34 cellular contexts compared by ENCODE assay signal in the genomic region with DNA sequence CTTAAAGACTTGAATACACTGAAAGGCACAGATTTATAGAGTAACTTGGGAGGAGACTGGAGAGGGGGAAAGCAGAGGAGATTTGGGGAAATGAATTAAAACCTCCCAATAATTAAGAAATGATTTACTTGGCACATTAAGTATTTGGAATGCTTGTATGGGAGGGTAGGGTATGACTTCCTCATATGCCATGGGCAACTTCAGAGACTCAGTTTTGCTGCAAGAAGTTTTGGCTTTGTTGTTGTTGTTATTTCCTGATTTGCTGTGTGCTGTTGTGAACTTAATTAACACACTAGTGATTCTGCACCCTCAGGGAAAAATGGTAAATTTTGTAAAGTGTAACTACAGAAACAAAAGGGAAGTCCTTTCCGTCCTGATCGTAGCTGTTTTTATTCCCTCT.
"Had no signal": no experiment of that assay in that cellular context is flagged by ENCODE, and none has a peak within 500 bp of the region (broad histone marks: within the 10 kb centered on the region; RNA-seq: fewer than 3 reads in every experiment).

No MANE protein-coding gene starts in this region.

- H3K36me3 Mint-ChIP-seq: activated CD4-positive, alpha-beta memory T cell treated with anti-CD3 and anti-CD28 coated beads for 36 hours; activated naive CD8-positive, alpha-beta T cell treated with anti-CD3 and anti-CD28 coated beads for 36 hours had no signal

- ATAC-seq: activated T-cell treated with anti-CD3 and anti-CD28 coated beads, Interleukin-2, amount 50 U/mL, for 4 hours; Right ventricle myocardium inferior had no signal

- H3K9me3 ChIP-seq: ascending aorta had no signal

- H3K4me3 Mint-ChIP-seq: activated B cell treated with CpG ODN at 0.5 μM for 24 hours; activated CD4-positive, alpha-beta memory T cell treated with anti-CD3 and anti-CD28 coated beads for 36 hours; activated naive CD8-positive, alpha-beta T cell treated with anti-CD3 and anti-CD28 coated beads for 36 hours; activated T-cell treated with anti-CD3 and anti-CD28 coated beads, Interleukin-2, amount 50 U/mL, for 4 hours; activated T-helper 1 cell treated with anti-CD3 and anti-CD28 coated beads, Interleukin-12 subunit alpha, Interleukin-12 subunit beta, Interleukin-2, Interleukin-4 antibody, amounts not matched to agents 30 ng/mL and 10 ng/mL and 1 ng/mL, durations not matched to agents 14 hours and 24 hours and 36 hours had no signal

- H3K4me1 Mint-ChIP-seq: activated naive CD8-positive, alpha-beta T cell treated with anti-CD3 and anti-CD28 coated beads for 36 hours had no signal

- H3K9me3 Mint-ChIP-seq: activated B cell treated with CpG ODN at 0.5 μM for 24 hours; activated CD4-positive, alpha-beta memory T cell treated with anti-CD3 and anti-CD28 coated beads for 36 hours; activated naive CD8-positive, alpha-beta T cell treated with anti-CD3 and anti-CD28 coated beads for 36 hours; activated T-cell treated with anti-CD3 and anti-CD28 coated beads, Interleukin-2, amount 50 U/mL, for 4 hours; activated T-helper 1 cell treated with anti-CD3 and anti-CD28 coated beads, Interleukin-12 subunit alpha, Interleukin-12 subunit beta, Interleukin-2, Interleukin-4 antibody, amounts not matched to agents 30 ng/mL and 10 ng/mL and 1 ng/mL, durations not matched to agents 14 hours and 24 hours and 36 hours had no signal

- H3K27me3 ChIP-seq: ascending aorta, cardiac muscle cell had no signal

- H3K4me3 ChIP-seq: ascending aorta, cardiac muscle cell, PC-9 had no signal

- DNase-seq: activated B cell treated with CpG ODN at 0.5 μM for 24 hours; activated CD4-positive, alpha-beta memory T cell treated with anti-CD3 and anti-CD28 coated beads for 36 hours; activated CD4-positive, alpha-beta T cell treated with anti-CD3 and anti-CD28 coated beads for 4 hours; activated CD4-positive, alpha-beta T cell treated with anti-CD3 and anti-CD28 coated beads, Interleukin-2, amount 50 U/mL, for 1 hour; activated CD4-positive, CD25-positive, alpha-beta regulatory T cell treated with anti-CD3 and anti-CD28 coated beads, Interleukin-2, amount 50 U/mL, for 72 hours; activated CD8-positive, alpha-beta memory T cell treated with anti-CD3 and anti-CD28 coated beads, Interleukin-2, amount 50 U/mL, for 4 hours; activated naive CD4-positive, alpha-beta T cell treated with anti-CD3 and anti-CD28 coated beads, Interleukin-2, amount 50 U/mL, for 16 hours; activated naive CD8-positive, alpha-beta T cell treated with anti-CD3 and anti-CD28 coated beads for 36 hours; activated T-cell treated with anti-CD3 and anti-CD28 coated beads for 4 hours; activated T-cell treated with anti-CD3 and anti-CD28 coated beads, Interleukin-2, amount 50 U/mL, for 4 hours; amniotic stem cell; Karpas-422; KBM-7; MV-4-11; NCI-H1092; NCI-H1436 treated with DMSO at 0.1 percent for 48 hours; NCI-H1694 treated with DMSO at 0.1 percent for 48 hours; NCI-H2029; NCI-H345; NCI-H524 treated with DMSO at 0.1 percent for 48 hours; NK-92 treated with Interleukin-12 subunit alpha and Interleukin-12 subunit beta, amount 100 ng/mL, for 24 hours; PC-9; SIG-M5; SW 1271; T-helper 1 cell; T-helper 2 cell; T-helper 9 cell had no signal

- H3K36me3 ChIP-seq: ascending aorta, cardiac muscle cell had no signal

- H3K4me1 ChIP-seq: ascending aorta had no signal

- FAIRE-seq: RCC 7860 had no signal

- H3K27ac Mint-ChIP-seq: activated B cell treated with CpG ODN at 0.5 μM for 24 hours; activated CD4-positive, alpha-beta memory T cell treated with anti-CD3 and anti-CD28 coated beads for 36 hours; activated naive CD8-positive, alpha-beta T cell treated with anti-CD3 and anti-CD28 coated beads for 36 hours; activated T-helper 1 cell treated with anti-CD3 and anti-CD28 coated beads, Interleukin-12 subunit alpha, Interleukin-12 subunit beta, Interleukin-2, Interleukin-4 antibody, amounts not matched to agents 30 ng/mL and 10 ng/mL and 1 ng/mL, durations not matched to agents 14 hours and 24 hours and 36 hours had no signal

- H3K27ac ChIP-seq: ascending aorta, cardiac muscle cell, PC-9, RWPE1, VCaP had no signal
